ENCODE assay signal across 1 cellular context in the genomic region with DNA sequence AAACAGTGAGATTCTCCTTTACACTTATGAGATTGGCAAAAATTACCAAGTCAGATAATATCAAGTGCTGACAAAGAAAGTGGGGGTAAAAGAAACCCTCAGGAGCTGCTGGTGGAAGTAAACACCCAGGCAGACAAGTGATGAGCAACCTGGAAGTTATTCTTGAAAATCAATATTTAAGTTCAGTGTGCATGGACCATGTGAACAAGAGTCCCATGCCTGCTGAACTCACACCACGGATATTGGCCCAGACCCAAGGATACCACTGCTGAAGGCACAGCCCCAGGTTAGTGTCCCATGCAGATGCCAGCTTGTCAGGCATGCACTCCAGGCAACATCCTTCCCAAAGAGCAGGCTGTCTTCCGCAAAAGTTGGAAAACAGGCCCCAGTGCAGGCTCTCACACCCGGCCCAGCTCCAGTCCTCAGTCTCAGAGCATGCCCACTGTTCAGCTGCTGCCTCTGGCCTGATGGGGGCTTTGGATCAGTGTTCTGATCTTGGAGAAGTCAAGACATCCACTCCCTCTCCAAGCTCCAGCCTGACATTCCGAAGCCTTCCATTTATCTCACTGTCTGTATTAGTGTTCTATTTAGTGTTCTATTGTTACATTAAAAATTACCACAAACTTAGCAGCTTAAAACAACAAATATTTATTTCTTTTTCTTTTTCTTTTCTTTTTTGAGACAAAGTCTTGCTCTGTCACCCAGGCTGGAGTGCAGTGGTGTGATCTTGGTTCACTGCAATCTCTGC.
TF ChIP-seq lines count a peak whose summit lies in the region.

No MANE protein-coding gene starts in this region.

TF ChIP-seq in HepG2, 621 proteins besides CTCF, POLR2A, EP300 and RAD21 (continued from another document and continues in another):
- TF ChIP-seq, protein P1, sequence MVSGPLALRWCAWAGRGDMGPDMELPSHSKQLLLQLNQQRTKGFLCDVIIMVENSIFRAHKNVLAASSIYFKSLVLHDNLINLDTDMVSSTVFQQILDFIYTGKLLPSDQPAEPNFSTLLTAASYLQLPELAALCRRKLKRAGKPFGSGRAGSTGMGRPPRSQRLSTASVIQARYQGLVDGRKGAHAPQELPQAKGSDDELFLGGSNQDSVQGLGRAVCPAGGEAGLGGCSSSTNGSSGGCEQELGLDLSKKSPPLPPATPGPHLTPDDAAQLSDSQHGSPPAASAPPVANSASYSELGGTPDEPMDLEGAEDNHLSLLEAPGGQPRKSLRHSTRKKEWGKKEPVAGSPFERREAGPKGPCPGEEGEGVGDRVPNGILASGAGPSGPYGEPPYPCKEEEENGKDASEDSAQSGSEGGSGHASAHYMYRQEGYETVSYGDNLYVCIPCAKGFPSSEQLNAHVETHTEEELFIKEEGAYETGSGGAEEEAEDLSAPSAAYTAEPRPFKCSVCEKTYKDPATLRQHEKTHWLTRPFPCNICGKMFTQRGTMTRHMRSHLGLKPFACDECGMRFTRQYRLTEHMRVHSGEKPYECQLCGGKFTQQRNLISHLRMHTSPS (CRISPR knock-in tag; IDR thresholded peaks at IDR 0.05; ENCODE audit: low read depth) = peak; percentile 98
- TF ChIP-seq U2AF2 (IDR thresholded peaks at IDR 0.05; ENCODE audit: low read depth, low read length) (no peak), ZNF605 (CRISPR knock-in tag; IDR thresholded peaks at IDR 0.05) (peak; percentile 39; the same call in 1 of the 2 replicates), ZNF282 (IDR thresholded peaks at IDR 0.05; ENCODE audit: partially characterized antibody) (no peak), ZNF563 (CRISPR knock-in tag; IDR thresholded peaks at IDR 0.05) (peak; percentile 28; the same call in 1 of the 2 replicates), HES4 (CRISPR knock-in tag; IDR thresholded peaks at IDR 0.05; ENCODE audit: borderline replicate concordance) (no peak), XRCC5 (optimal IDR thresholded peaks at IDR 0.05; ENCODE audit: low read length) (peak; percentile 68), SNAI1 (CRISPR knock-in tag; IDR thresholded peaks at IDR 0.05; ENCODE audit: borderline replicate concordance) (no peak), ZFP36L1 (CRISPR knock-in tag; IDR thresholded peaks at IDR 0.05) (no peak; the same call in 1 of the 2 replicates), ZNF672 (CRISPR knock-in tag; IDR thresholded peaks at IDR 0.05) (no peak), IRX3 (CRISPR knock-in tag; IDR thresholded peaks at IDR 0.05; ENCODE audit: borderline replicate concordance, low read depth) (no peak), PHF20 (CRISPR knock-in tag; IDR thresholded peaks at IDR 0.05) (no peak), NCOA1 (CRISPR knock-in tag; IDR thresholded peaks at IDR 0.05) (no peak), MIER2 (CRISPR knock-in tag; IDR thresholded peaks at IDR 0.05) (peak; percentile 81), ZNF30 (CRISPR knock-in tag; IDR thresholded peaks at IDR 0.05) (no peak), ZNF20 (CRISPR knock-in tag; IDR thresholded peaks at IDR 0.05) (no peak), ZBTB10 (CRISPR knock-in tag; IDR thresholded peaks at IDR 0.05; ENCODE audit: borderline replicate concordance) (no peak), JUN (CRISPR knock-in tag; IDR thresholded peaks at IDR 0.05) (peak; percentile 96), ZKSCAN8 (CRISPR knock-in tag; IDR thresholded peaks at IDR 0.05; ENCODE audit: borderline replicate concordance) (peak; percentile 90), ZNF235 (CRISPR knock-in tag; IDR thresholded peaks at IDR 0.05; ENCODE audit: borderline replicate concordance) (no peak; the same call in 1 of the 2 replicates), ZNF317 (CRISPR knock-in tag; IDR thresholded peaks at IDR 0.05) (peak; percentile 91), ZNF784 (CRISPR knock-in tag; IDR thresholded peaks at IDR 0.05; ENCODE audit: borderline replicate concordance) (peak; percentile 65; the same call in 1 of the 2 replicates), SRF (IDR thresholded peaks at IDR 0.05; ENCODE audit: low read depth, low read length) (no peak), RELA (CRISPR knock-in tag; IDR thresholded peaks at IDR 0.05) (0 out of 2 replicates have a peak, but pooled peaks have one; percentile 59), MTA3 (CRISPR knock-in tag; IDR thresholded peaks at IDR 0.05) (no peak), PCBP1 (IDR thresholded peaks at IDR 0.05; ENCODE audit: borderline replicate concordance, low read depth, low read length) (no peak), MXD1 (CRISPR knock-in tag; IDR thresholded peaks at IDR 0.05) (no peak), ZNF782 (CRISPR knock-in tag; IDR thresholded peaks at IDR 0.05; ENCODE audit: borderline replicate concordance) (peak; percentile 51; the same call in 1 of the 2 replicates), SMAD1 (CRISPR knock-in tag; IDR thresholded peaks at IDR 0.05; ENCODE audit: borderline replicate concordance, low read depth) (no peak; the same call in 1 of the 2 replicates), MED1 (CRISPR knock-in tag; IDR thresholded peaks at IDR 0.05) (peak; percentile 99), AGO1 (IDR thresholded peaks at IDR 0.05; ENCODE audit: low read depth, low read length, poor library complexity, severe bottlenecking) (no peak), TEAD3 (CRISPR knock-in tag; optimal IDR thresholded peaks at IDR 0.05; ENCODE audit: borderline replicate concordance) (peak; percentile 96), ELF3 (CRISPR knock-in tag; IDR thresholded peaks at IDR 0.05) (peak; percentile 97)
- TF ChIP-seq, protein P2, sequence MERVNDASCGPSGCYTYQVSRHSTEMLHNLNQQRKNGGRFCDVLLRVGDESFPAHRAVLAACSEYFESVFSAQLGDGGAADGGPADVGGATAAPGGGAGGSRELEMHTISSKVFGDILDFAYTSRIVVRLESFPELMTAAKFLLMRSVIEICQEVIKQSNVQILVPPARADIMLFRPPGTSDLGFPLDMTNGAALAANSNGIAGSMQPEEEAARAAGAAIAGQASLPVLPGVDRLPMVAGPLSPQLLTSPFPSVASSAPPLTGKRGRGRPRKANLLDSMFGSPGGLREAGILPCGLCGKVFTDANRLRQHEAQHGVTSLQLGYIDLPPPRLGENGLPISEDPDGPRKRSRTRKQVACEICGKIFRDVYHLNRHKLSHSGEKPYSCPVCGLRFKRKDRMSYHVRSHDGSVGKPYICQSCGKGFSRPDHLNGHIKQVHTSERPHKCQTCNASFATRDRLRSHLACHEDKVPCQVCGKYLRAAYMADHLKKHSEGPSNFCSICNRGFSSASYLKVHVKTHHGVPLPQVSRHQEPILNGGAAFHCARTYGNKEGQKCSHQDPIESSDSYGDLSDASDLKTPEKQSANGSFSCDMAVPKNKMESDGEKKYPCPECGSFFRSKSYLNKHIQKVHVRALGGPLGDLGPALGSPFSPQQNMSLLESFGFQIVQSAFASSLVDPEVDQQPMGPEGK (CRISPR knock-in tag; IDR thresholded peaks at IDR 0.05) = peak; percentile 91
- TF ChIP-seq, protein P3, sequence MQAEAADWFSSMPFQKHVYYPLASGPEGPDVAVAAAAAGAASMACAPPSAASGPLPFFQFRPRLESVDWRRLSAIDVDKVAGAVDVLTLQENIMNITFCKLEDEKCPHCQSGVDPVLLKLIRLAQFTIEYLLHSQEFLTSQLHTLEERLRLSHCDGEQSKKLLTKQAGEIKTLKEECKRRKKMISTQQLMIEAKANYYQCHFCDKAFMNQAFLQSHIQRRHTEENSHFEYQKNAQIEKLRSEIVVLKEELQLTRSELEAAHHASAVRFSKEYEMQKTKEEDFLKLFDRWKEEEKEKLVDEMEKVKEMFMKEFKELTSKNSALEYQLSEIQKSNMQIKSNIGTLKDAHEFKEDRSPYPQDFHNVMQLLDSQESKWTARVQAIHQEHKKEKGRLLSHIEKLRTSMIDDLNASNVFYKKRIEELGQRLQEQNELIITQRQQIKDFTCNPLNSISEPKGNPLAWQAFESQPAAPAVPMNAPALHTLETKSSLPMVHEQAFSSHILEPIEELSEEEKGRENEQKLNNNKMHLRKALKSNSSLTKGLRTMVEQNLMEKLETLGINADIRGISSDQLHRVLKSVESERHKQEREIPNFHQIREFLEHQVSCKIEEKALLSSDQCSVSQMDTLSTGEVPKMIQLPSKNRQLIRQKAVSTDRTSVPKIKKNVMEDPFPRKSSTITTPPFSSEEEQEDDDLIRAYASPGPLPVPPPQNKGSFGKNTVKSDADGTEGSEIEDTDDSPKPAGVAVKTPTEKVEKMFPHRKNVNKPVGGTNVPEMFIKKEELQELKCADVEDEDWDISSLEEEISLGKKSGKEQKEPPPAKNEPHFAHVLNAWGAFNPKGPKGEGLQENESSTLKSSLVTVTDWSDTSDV (CRISPR knock-in tag; IDR thresholded peaks at IDR 0.05) = no peak
- TF ChIP-seq, protein P4, sequence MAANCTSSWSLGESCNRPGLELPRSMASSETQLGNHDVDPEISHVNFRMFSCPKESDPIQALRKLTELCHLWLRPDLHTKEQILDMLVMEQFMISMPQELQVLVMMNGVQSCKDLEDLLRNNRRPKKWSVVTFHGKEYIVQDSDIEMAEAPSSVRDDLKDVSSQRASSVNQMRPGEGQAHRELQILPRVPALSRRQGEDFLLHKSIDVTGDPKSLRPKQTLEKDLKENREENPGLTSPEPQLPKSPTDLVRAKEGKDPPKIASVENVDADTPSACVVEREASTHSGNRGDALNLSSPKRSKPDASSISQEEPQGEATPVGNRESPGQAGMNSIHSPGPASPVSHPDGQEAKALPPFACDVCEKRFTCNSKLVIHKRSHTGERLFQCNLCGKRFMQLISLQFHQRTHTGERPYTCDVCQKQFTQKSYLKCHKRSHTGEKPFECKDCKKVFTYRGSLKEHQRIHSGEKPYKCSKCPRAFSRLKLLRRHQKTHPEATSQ (CRISPR knock-in tag; IDR thresholded peaks at IDR 0.05; ENCODE audit: borderline replicate concordance) = no peak
- TF ChIP-seq, protein P5, sequence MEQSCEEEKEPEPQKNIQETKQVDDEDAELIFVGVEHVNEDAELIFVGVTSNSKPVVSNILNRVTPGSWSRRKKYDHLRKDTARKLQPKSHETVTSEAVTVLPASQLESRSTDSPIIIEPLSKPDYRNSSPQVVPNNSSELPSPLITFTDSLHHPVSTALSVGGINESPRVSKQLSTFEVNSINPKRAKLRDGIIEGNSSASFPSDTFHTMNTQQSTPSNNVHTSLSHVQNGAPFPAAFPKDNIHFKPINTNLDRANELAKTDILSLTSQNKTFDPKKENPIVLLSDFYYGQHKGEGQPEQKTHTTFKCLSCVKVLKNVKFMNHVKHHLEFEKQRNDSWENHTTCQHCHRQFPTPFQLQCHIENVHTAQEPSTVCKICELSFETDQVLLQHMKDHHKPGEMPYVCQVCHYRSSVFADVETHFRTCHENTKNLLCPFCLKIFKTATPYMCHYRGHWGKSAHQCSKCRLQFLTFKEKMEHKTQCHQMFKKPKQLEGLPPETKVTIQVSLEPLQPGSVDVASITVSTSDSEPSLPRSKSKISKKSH (CRISPR knock-in tag; IDR thresholded peaks at IDR 0.05; ENCODE audit: borderline replicate concordance) = no peak
- TF ChIP-seq, protein P6, sequence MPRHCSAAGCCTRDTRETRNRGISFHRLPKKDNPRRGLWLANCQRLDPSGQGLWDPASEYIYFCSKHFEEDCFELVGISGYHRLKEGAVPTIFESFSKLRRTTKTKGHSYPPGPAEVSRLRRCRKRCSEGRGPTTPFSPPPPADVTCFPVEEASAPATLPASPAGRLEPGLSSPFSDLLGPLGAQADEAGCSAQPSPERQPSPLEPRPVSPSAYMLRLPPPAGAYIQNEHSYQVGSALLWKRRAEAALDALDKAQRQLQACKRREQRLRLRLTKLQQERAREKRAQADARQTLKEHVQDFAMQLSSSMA (CRISPR knock-in tag; IDR thresholded peaks at IDR 0.05) = no peak
